Comparison of ENCODE assay signal across 10 cellular contexts in the genomic region with DNA sequence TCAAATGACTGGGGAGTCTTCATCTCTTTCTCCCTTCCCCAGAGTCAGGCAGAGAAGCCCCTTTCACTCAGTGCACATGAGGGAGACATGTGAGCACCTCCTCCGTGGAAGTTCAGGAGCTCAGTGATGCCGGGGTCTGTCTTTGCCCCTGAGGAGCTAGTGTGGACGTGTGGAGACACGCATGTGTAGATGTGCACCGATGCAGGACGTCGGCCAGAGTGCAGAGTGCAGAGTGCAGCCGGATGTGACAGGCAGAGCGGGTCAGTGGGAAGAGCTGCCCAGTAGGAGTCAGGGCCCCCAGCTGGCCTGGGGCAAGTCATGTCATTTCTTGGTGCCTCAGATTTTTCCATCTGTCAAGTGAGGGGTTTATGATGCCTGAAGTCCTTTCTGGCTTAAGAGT. TPM values are rescaled to one million over a fixed set of nuclear protein-coding genes. Genes with fewer than 3 reads are reported as not detected.
A peak's percentile ranks its signal among the peaks of the same experiment; 100 is the strongest.
DNase-seq lines count a peak whose midpoint lies in the region; ATAC-seq, FAIRE-seq and TF ChIP-seq lines count a peak whose summit lies in the region.
"Had no signal": no experiment of that assay in that cellular context is flagged by ENCODE, and none has a peak within 500 bp of the region (broad histone marks: within the 10 kb centered on the region; RNA-seq: fewer than 3 reads in every experiment).

No MANE protein-coding gene starts in this region.

- H3K4me3 Mint-ChIP-seq in progenitor cell of endocrine pancreas (ENCODE audit: low read depth) = no peak overlapping the region
- H3K4me3 Mint-ChIP-seq in activated CD4-positive, alpha-beta memory T cell treated with anti-CD3 and anti-CD28 coated beads for 36 hours = no peak overlapping the region
- H3K4me3 Mint-ChIP-seq: activated CD8-positive, alpha-beta T cell treated with anti-CD3 and anti-CD28 coated beads for 36 hours; activated naive CD8-positive, alpha-beta T cell treated with anti-CD3 and anti-CD28 coated beads, Interleukin-2, amount 50 U/mL, for 24 hours had no signal

- H3K9me1 ChIP-seq in keratinocyte (ENCODE audit: control insufficient read depth, extremely low read depth, insufficient read depth, low read length) = no peaks in the 10 kb centered on the region

- intact Hi-C loops in body of pancreas (cut with DNase I) = no loop called here
- intact Hi-C loops in activated CD4-positive, alpha-beta memory T cell treated with anti-CD3 and anti-CD28 coated beads for 36 hours (cut with micrococcal nuclease) = no loop called here

- H3K36me3 ChIP-seq in body of pancreas (replicated peaks in 1 of 2; ENCODE audit: insufficient read depth in 1 of 2, low read depth in 2 of 2) = no peaks in the 10 kb centered on the region
- H3K36me3 ChIP-seq in keratinocyte (ENCODE audit: control insufficient read depth in 2 of 2, extremely low read depth in 1 of 2, insufficient read depth in 2 of 2, low read length in 2 of 2) = peaks cover 0 to 2% of the 10 kb centered on the region in 2 experiments
- H3K36me3 ChIP-seq in skeletal muscle satellite cell (ENCODE audit: insufficient read depth, low read length) = no peaks in the 10 kb centered on the region

- TF ChIP-seq CTCF in C4-2B (conservative IDR thresholded peaks at IDR 0.05) = no peak
- TF ChIP-seq CTCF in body of pancreas (IDR thresholded peaks at IDR 0.05) = no peak
- TF ChIP-seq CTCF in keratinocyte (optimal IDR thresholded peaks at IDR 0.05 in 1 of 3, IDR thresholded peaks at IDR 0.05 in 1 of 3, conservative IDR thresholded peaks at IDR 0.05 in 1 of 3; ENCODE audit: extremely low read depth in 1 of 3, insufficient read depth in 2 of 3, low read length in 3 of 3) = no peak
- TF ChIP-seq CTCF in progenitor cell of endocrine pancreas (IDR thresholded peaks at IDR 0.05; ENCODE audit: unreplicated experiment) = no peak

- no peak overlapping the region for H2AFZ ChIP-seq in keratinocyte (ENCODE audit: control insufficient read depth, low read length)

- H3K4me2 ChIP-seq in keratinocyte (ENCODE audit: control insufficient read depth, extremely low read depth, insufficient read depth, low read depth, low read length) = peak overlapping the region; percentile 15
- peak overlapping the region; percentile 58 for H3K4me2 ChIP-seq in skeletal muscle satellite cell (ENCODE audit: low read length)

- H3K27ac Mint-ChIP-seq in progenitor cell of endocrine pancreas = no peak overlapping the region
- H3K27ac Mint-ChIP-seq in activated CD4-positive, alpha-beta memory T cell treated with anti-CD3 and anti-CD28 coated beads for 36 hours = no peak overlapping the region
- H3K27ac Mint-ChIP-seq: activated CD8-positive, alpha-beta T cell treated with anti-CD3 and anti-CD28 coated beads for 36 hours; activated naive CD8-positive, alpha-beta T cell treated with anti-CD3 and anti-CD28 coated beads, Interleukin-2, amount 50 U/mL, for 24 hours had no signal

- peaks cover 7% of the 10 kb centered on the region for H3K4me1 Mint-ChIP-seq in progenitor cell of endocrine pancreas (ENCODE audit: low read depth)
- H3K4me1 Mint-ChIP-seq in activated CD4-positive, alpha-beta memory T cell treated with anti-CD3 and anti-CD28 coated beads for 36 hours (ENCODE audit: low read depth) = peaks cover 6% of the 10 kb centered on the region

- H3K9me3 Mint-ChIP-seq in progenitor cell of endocrine pancreas (ENCODE audit: low read depth) = peaks cover 8% of the 10 kb centered on the region
- peaks cover 21% of the 10 kb centered on the region for H3K9me3 Mint-ChIP-seq in activated CD4-positive, alpha-beta memory T cell treated with anti-CD3 and anti-CD28 coated beads for 36 hours

- CTCF ChIA-PET in activated CD4-positive, alpha-beta memory T cell treated with anti-CD3 and anti-CD28 coated beads for 36 hours (lab: Charles Lee) = no interaction called here

- H3K27me3 Mint-ChIP-seq in progenitor cell of endocrine pancreas = no peaks in the 10 kb centered on the region
- H3K27me3 Mint-ChIP-seq in activated CD4-positive, alpha-beta memory T cell treated with anti-CD3 and anti-CD28 coated beads for 36 hours = no peaks in the 10 kb centered on the region
- H3K27me3 Mint-ChIP-seq: activated CD8-positive, alpha-beta T cell treated with anti-CD3 and anti-CD28 coated beads for 36 hours; activated naive CD8-positive, alpha-beta T cell treated with anti-CD3 and anti-CD28 coated beads, Interleukin-2, amount 50 U/mL, for 24 hours had no signal

- peak; percentile 41 for FAIRE-seq in keratinocyte (lab: Jason Lieb, UNC)

- H3K4me3 ChIP-seq in body of pancreas (no peak overlapping the region), keratinocyte (ENCODE audit: control insufficient read depth in 2 of 3, extremely low read depth in 1 of 3, insufficient read depth in 2 of 3, low read depth in 1 of 3, low read length in 3 of 3) (peak overlapping the region in 1 of 3 experiments; percentile 1), skeletal muscle satellite cell (ENCODE audit: low read length) (no peak overlapping the region)

- no peak for DNase-seq in body of pancreas
- no peak for DNase-seq in keratinocyte (ENCODE audit: low read depth, low spot score)
- DNase-seq in progenitor cell of endocrine pancreas (ENCODE audit: low spot score, unreplicated experiment) = no peak
- DNase-seq in activated CD4-positive, alpha-beta memory T cell treated with anti-CD3 and anti-CD28 coated beads for 36 hours = no peak
- DNase-seq: activated CD8-positive, alpha-beta T cell treated with anti-CD3 and anti-CD28 coated beads for 36 hours; activated naive CD8-positive, alpha-beta T cell treated with anti-CD3 and anti-CD28 coated beads, Interleukin-2, amount 50 U/mL, for 24 hours had no signal

- ATAC-seq in body of pancreas (peak; percentile 30), HG03469 (IDR thresholded peaks at IDR 0.05; ENCODE audit: unreplicated experiment) (no peak), HG02678 (IDR thresholded peaks at IDR 0.05; ENCODE audit: unreplicated experiment) (no peak)
- ATAC-seq: activated CD8-positive, alpha-beta T cell treated with anti-CD3 and anti-CD28 coated beads for 36 hours; activated naive CD8-positive, alpha-beta T cell treated with anti-CD3 and anti-CD28 coated beads, Interleukin-2, amount 50 U/mL, for 24 hours had no signal

- TF ChIP-seq POLR2A in body of pancreas (IDR thresholded peaks at IDR 0.05) = no peak

- H3K36me3 Mint-ChIP-seq in progenitor cell of endocrine pancreas (ENCODE audit: insufficient read depth) = peaks cover 15% of the 10 kb centered on the region
- H3K36me3 Mint-ChIP-seq in activated CD4-positive, alpha-beta memory T cell treated with anti-CD3 and anti-CD28 coated beads for 36 hours = peaks cover 5% of the 10 kb centered on the region

- H3K9ac ChIP-seq in keratinocyte (ENCODE audit: control insufficient read depth, extremely low read depth, insufficient read depth, low read length) (no peak overlapping the region), skeletal muscle satellite cell (ENCODE audit: low read depth, low read length) (no peak overlapping the region)

- H3K27me3 ChIP-seq in body of pancreas = no peaks in the 10 kb centered on the region
- no peaks in the 10 kb centered on the region for H3K27me3 ChIP-seq in keratinocyte (ENCODE audit: control insufficient read depth, extremely low read depth, insufficient read depth, low read length)
- H3K27me3 ChIP-seq in skeletal muscle satellite cell (ENCODE audit: control insufficient read depth, insufficient read depth, low read length) = no peaks in the 10 kb centered on the region

- H3K27ac ChIP-seq in C4-2B (peak overlapping the region; percentile 10), body of pancreas (peak overlapping the region in 2 of 4 donors; percentile 65 to 78), keratinocyte (ENCODE audit: control insufficient read depth, insufficient read depth, low read length) (no peak overlapping the region)

- H4K20me1 ChIP-seq in keratinocyte (ENCODE audit: control insufficient read depth, extremely low read depth, insufficient read depth, low read length) = no peaks in the 10 kb centered on the region

- H3K9me3 ChIP-seq in body of pancreas (no peaks in the 10 kb centered on the region), keratinocyte (ENCODE audit: control insufficient read depth, low read depth, low read length) (no peaks in the 10 kb centered on the region), skeletal muscle satellite cell (replicated peaks; ENCODE audit: low read length) (no peaks in the 10 kb centered on the region)

- dilution Hi-C loops in keratinocyte (cut with MboI; ENCODE audit: extremely low pct_ligation_motif_present, low sequenced_read_pairs) = no loop called here

- 52 to 60% methylated on average over 9 of the region's 9 CpGs for WGBS in body of pancreas, 2 donors

- H3K4me1 ChIP-seq in body of pancreas (peaks cover 6% of the 10 kb centered on the region), keratinocyte (ENCODE audit: control insufficient read depth, extremely low read depth, insufficient read depth, low read length) (peaks cover 30% of the 10 kb centered on the region), skeletal muscle satellite cell (ENCODE audit: control insufficient read depth, insufficient read depth, low read length) (peaks cover 17% of the 10 kb centered on the region)

- POLR2A ChIA-PET in activated CD4-positive, alpha-beta memory T cell treated with anti-CD3 and anti-CD28 coated beads for 36 hours (lab: Charles Lee) = no interaction called here

- peaks cover 8% of the 10 kb centered on the region for H3K79me2 ChIP-seq in keratinocyte (ENCODE audit: control insufficient read depth, insufficient read depth, low read length)

RNA-seq across cellular contexts. Expression of a gene that starts 20.7 kb away (rescaled TPM):
- total RNA-seq in body of pancreas (10 to 100 TPM; 14.0 to 18.5 TPM), progenitor cell of endocrine pancreas (30.4 and 30.9 TPM in 2 replicates)
- 27.5 to 39.5 TPM (median 36.2 TPM) in 3 replicates for polyA plus RNA-seq in keratinocyte
- polyA plus RNA-seq in keratinocyte (2011; ENCODE audit: low read depth) = 8.1 TPM
- 16.4 and 18.7 TPM in 2 replicates for polyA plus RNA-seq in keratinocyte (2011; cell fraction: cytosol; rRNA removed)
- polyA plus RNA-seq in keratinocyte (2011; cell fraction: nucleus; rRNA removed) = 54.8 and 72.2 TPM in 2 replicates
- polyA plus RNA-seq in keratinocyte (2012; ENCODE audit: low replicate concordance) = 9.1 and 32.9 TPM in 2 replicates
- 29.9 to 42.2 TPM (median 33.7 TPM) in 3 replicates for polyA minus RNA-seq in keratinocyte
- polyA minus RNA-seq in keratinocyte (2011; cell fraction: cytosol; rRNA and poly(A)+ RNA removed) = 11.1 TPM
- 25.3 and 39.2 TPM in 2 replicates for polyA minus RNA-seq in keratinocyte (2011; cell fraction: nucleus; rRNA and poly(A)+ RNA removed)
- total RNA-seq in skeletal muscle satellite cell (2012; rRNA removed) = 5.8 and 15.9 TPM in 2 replicates
- 1 to 10 TPM in 1 of 2 experiments, under 1 TPM in 1; 0.87 to 1.2 TPM for total RNA-seq in activated CD4-positive, alpha-beta memory T cell treated with anti-CD3 and anti-CD28 coated beads for 36 hours

Comparison
In these comparisons a context has a peak if more than half of its experiments do, and no peak if none do; other contexts are left out.
1. RNA of a gene that starts 20.7 kb away (total RNA-seq): 30.4 to 30.9 TPM in progenitor cell of endocrine pancreas and 14.0 to 18.5 TPM in body of pancreas; 0.87 to 1.2 TPM in activated CD4-positive, alpha-beta memory T cell treated with anti-CD3 and anti-CD28 coated beads for 36 hours; every median in the first group is over 4 times any median in the second.